ENCODE assay signal across 8 cellular contexts in genomic region chr20:6122873-6123649, GRCh38. TPM values are rescaled to one million over a fixed set of nuclear protein-coding genes. Genes with fewer than 3 reads are reported as not detected.
DNase-seq lines count a peak whose midpoint lies in the region; ATAC-seq and TF ChIP-seq lines count a peak whose summit lies in the region.

Gene FERMT1, minus strand, starts transcription at chr20:6123030. Its CDS starts 3,476 bp downstream, at chr20:6119554.

- ATAC-seq in GM19395 (IDR thresholded peaks at IDR 0.05; ENCODE audit: unreplicated experiment) (peak; percentile 66), left lung (peak; percentile 97)

- H3K27me3 ChIP-seq in SK-N-SH (ENCODE audit: insufficient read depth) = no peaks in the 10 kb centered on the region
- peaks cover 0 to 33% of the 10 kb centered on the region in 2 donors for H3K27me3 ChIP-seq in left lung

- DNase-seq in CD1c-positive myeloid dendritic cell (ENCODE audit: extremely low spot score) = peak; percentile 89
- peak; percentile 85 for DNase-seq in KBM-7
- DNase-seq in SK-N-SH = peak; percentile 82
- no peak for DNase-seq in coronary artery (ENCODE audit: low spot score)
- peak; percentile 56 to 87 for DNase-seq in left lung
- DNase-seq in stimulated activated CD8-positive, alpha-beta memory T cell treated with anti-CD3 and anti-CD28 coated beads, Interleukin-12 subunit alpha, Interleukin-12 subunit beta, amount 100 ng/mL, for 24 hours (ENCODE audit: extremely low read depth) = peak; percentile 9
- no peak for DNase-seq in OCI-LY7 (ENCODE audit: low spot score)

- no TSS peak for BruUV-seq in OCI-LY7 (replicated peaks; lab: Mats Ljungman, UMichigan)

- POLR2A ChIA-PET in SK-N-SH (lab: Yijun Ruan, JAX) (no interaction called here), OCI-LY7 (lab: Charles Lee) (no interaction called here)

- no peak for TF ChIP-seq RAD21 in SK-N-SH (IDR thresholded peaks at IDR 0.05; ENCODE audit: low read length)

- H3F3A ChIP-seq in SK-N-SH (replicated peaks; ENCODE audit: insufficient read depth) = peaks cover 5% of the 10 kb centered on the region

- H3K4me1 ChIP-seq in SK-N-SH (ENCODE audit: control insufficient read depth in 1 of 2, insufficient read depth in 2 of 2, low read depth in 1 of 2, low read length in 1 of 2) (peaks cover 0 to 3% of the 10 kb centered on the region in 2 experiments; a peak in 1 of 4 replicates), left lung (peaks cover 0 to 14% of the 10 kb centered on the region in 2 donors), OCI-LY7 (ENCODE audit: insufficient read depth, low read length, poor library complexity, severe bottlenecking) (no peaks in the 10 kb centered on the region)

- intact Hi-C loops in left lung (cut with DNase I) = no loop called here
- intact Hi-C loops in OCI-LY7 (cut with micrococcal nuclease; ENCODE audit: unreplicated experiment) = no loop called here

- TF ChIP-seq EP300 in SK-N-SH (IDR thresholded peaks at IDR 0.05; ENCODE audit: borderline replicate concordance in 1 of 2, low read depth in 1 of 2, low read length in 1 of 2) = no peak

- WGBS in SK-N-SH (ENCODE audit: low lambda C conversion rate) = 23% methylated on average over 42 of the region's 55 CpGs

- H2AFZ ChIP-seq in SK-N-SH (ENCODE audit: low read depth) = peak within 1 kb of the TSS; percentile 25
- no peak within 1 kb of the TSS for H2AFZ ChIP-seq in OCI-LY7 (ENCODE audit: low read length)

- in situ Hi-C loops in KBM-7 (cut with MboI; ENCODE audit: low pct_unique_long_range_greater_than_20kb, low sequenced_read_pairs) = no loop called here

- H3K4me2 ChIP-seq in SK-N-SH (peak within 1 kb of the TSS; percentile 82), OCI-LY7 (ENCODE audit: low read length) (no peak within 1 kb of the TSS)

- H3K9me3 ChIP-seq in SK-N-SH = no peaks in the 10 kb centered on the region
- no peaks in the 10 kb centered on the region for H3K9me3 ChIP-seq in left lung
- no peaks in the 10 kb centered on the region for H3K9me3 ChIP-seq in OCI-LY7 (ENCODE audit: low read length)

- H3K27ac ChIP-seq in SK-N-SH (ENCODE audit: low read depth in 2 of 2, low read length in 1 of 2) = no peak within 1 kb of the TSS
- H3K27ac ChIP-seq in coronary artery = peak within 1 kb of the TSS; percentile 7 to 60
- H3K27ac ChIP-seq in left lung = peak within 1 kb of the TSS; percentile 1 to 41
- no peak within 1 kb of the TSS for H3K27ac ChIP-seq in OCI-LY7 (ENCODE audit: low read depth, low read length, poor library complexity, severe bottlenecking)

- H3K9me2 ChIP-seq in SK-N-SH (no peaks in the 10 kb centered on the region), OCI-LY7 (ENCODE audit: insufficient read depth, low read length) (no peaks in the 10 kb centered on the region)

- H3K79me2 ChIP-seq in SK-N-SH (ENCODE audit: insufficient read depth) = no peaks in the 10 kb centered on the region
- H3K79me2 ChIP-seq in OCI-LY7 (ENCODE audit: insufficient read depth, low read depth, low read length) = no peaks in the 10 kb centered on the region

- CTCF ChIA-PET in SK-N-SH (lab: Yijun Ruan, JAX) = interaction anchor here (1.1 to 1.3 kb wide), 2 partner anchors 9 to 11 kb away, joined by 3 read pairs; no protein-coding TSS in a partner anchor
- CTCF ChIA-PET in OCI-LY7 (lab: Charles Lee; ENCODE audit: unreplicated experiment) = no interaction called here

- no peak for TF ChIP-seq CTCF in SK-N-SH (IDR thresholded peaks at IDR 0.05)
- TF ChIP-seq CTCF in coronary artery (IDR thresholded peaks at IDR 0.05) = no peak
- no peak for TF ChIP-seq CTCF in left lung (IDR thresholded peaks at IDR 0.05)
- no peak for TF ChIP-seq CTCF in OCI-LY7 (conservative IDR thresholded peaks at IDR 0.05; ENCODE audit: low read length)

- H4K20me1 ChIP-seq in SK-N-SH (ENCODE audit: insufficient read depth) = no peaks in the 10 kb centered on the region
- no peaks in the 10 kb centered on the region; the same call in 1 of the 2 replicates for H4K20me1 ChIP-seq in OCI-LY7 (ENCODE audit: insufficient read depth, low read length)

- H3K4me3 ChIP-seq in SK-N-SH (ENCODE audit: low read depth in 2 of 2, low read length in 1 of 2) (peak within 1 kb of the TSS; percentile 40 to 56), coronary artery (peak within 1 kb of the TSS; percentile 80), left lung (peak within 1 kb of the TSS; percentile 43 to 45), OCI-LY7 (ENCODE audit: low read depth, low read length, poor library complexity, severe bottlenecking) (no peak within 1 kb of the TSS)

- H3K9ac ChIP-seq in SK-N-SH = no peak within 1 kb of the TSS

- H3K36me3 ChIP-seq in SK-N-SH (replicated peaks in 1 of 2; ENCODE audit: control insufficient read depth in 1 of 2, insufficient read depth in 2 of 2, low read length in 1 of 2) (no peaks in the 10 kb centered on the region), left lung (no peaks in the 10 kb centered on the region), OCI-LY7 (ENCODE audit: insufficient read depth, low read length) (no peaks in the 10 kb centered on the region)

TF ChIP-seq in SK-N-SH, 30 proteins besides CTCF, POLR2A, EP300 and RAD21:
- no peak for TF ChIP-seq YY1 (IDR thresholded peaks at IDR 0.05; ENCODE audit: low read depth)
- no peak for TF ChIP-seq NRF1 (IDR thresholded peaks at IDR 0.05; ENCODE audit: low read depth, low read length)
- TF ChIP-seq REST (IDR thresholded peaks at IDR 0.05; ENCODE audit: low read depth, low read length) = no peak
- TF ChIP-seq USF2 (IDR thresholded peaks at IDR 0.05; ENCODE audit: borderline replicate concordance, low read depth, low read length) = no peak
- TF ChIP-seq SIN3A (IDR thresholded peaks at IDR 0.05; ENCODE audit: borderline replicate concordance, low read depth, low read length) = no peak
- TF ChIP-seq FOSL2 (IDR thresholded peaks at IDR 0.05; ENCODE audit: borderline replicate concordance, low read depth) = no peak
- TF ChIP-seq CHD2 (IDR thresholded peaks at IDR 0.05; ENCODE audit: low read length, partially characterized antibody) = no peak
- no peak for TF ChIP-seq TCF12 (IDR thresholded peaks at IDR 0.05)
- no peak for TF ChIP-seq POLR2AphosphoS5 (IDR thresholded peaks at IDR 0.05; ENCODE audit: low read depth, low read length)

RNA-seq across cellular contexts. Expression of gene FERMT1, which starts in this region (rescaled TPM):
- 0.81 and 0.93 TPM in 2 replicates for polyA plus RNA-seq in SK-N-SH (2012; rRNA removed)
- 0.64 and 0.68 TPM in 2 replicates for polyA plus RNA-seq in SK-N-SH (2012; cell fraction: cytosol; rRNA removed)
- 0.88 and 0.91 TPM in 2 replicates for polyA plus RNA-seq in SK-N-SH (2012; cell fraction: nucleus; rRNA removed)
- 1 to 10 TPM; 5.3 to 7.2 TPM for total RNA-seq in left lung
- not detected in 2 replicates for total RNA-seq in OCI-LY7 (2014; rRNA removed; shearing (Covaris generic))
- not detected in 2 replicates for total RNA-seq in OCI-LY7 (2022)

Comparison
In these comparisons a context has a peak if more than half of its experiments do, and no peak if none do; other contexts are left out.
1. RNA of gene FERMT1 (total RNA-seq): 5.3 to 7.2 TPM in left lung; not detected in OCI-LY7; every median in the first group is over 4 times any median in the second.
2. Peak in DNase-seq, H3K4me3 ChIP-seq and H3K4me2 ChIP-seq in SK-N-SH; RNA of the gene not detected or under 1 TPM.
3. DNase-seq: peak in CD1c-positive myeloid dendritic cell (single experiment), KBM-7 (single experiment), left lung (2 of 2) and stimulated activated CD8-positive, alpha-beta memory T cell treated with anti-CD3 and anti-CD28 coated beads, Interleukin-12 subunit alpha, Interleukin-12 subunit beta, amount 100 ng/mL, for 24 hours (single experiment); none in coronary artery (single experiment) and OCI-LY7 (single experiment).
4. H3K27ac ChIP-seq: peak in coronary artery (2 of 2) and left lung (2 of 2); none in SK-N-SH (0 of 2) and OCI-LY7 (single experiment).